9 cellular contexts compared by ENCODE assay signal in the genomic region with DNA sequence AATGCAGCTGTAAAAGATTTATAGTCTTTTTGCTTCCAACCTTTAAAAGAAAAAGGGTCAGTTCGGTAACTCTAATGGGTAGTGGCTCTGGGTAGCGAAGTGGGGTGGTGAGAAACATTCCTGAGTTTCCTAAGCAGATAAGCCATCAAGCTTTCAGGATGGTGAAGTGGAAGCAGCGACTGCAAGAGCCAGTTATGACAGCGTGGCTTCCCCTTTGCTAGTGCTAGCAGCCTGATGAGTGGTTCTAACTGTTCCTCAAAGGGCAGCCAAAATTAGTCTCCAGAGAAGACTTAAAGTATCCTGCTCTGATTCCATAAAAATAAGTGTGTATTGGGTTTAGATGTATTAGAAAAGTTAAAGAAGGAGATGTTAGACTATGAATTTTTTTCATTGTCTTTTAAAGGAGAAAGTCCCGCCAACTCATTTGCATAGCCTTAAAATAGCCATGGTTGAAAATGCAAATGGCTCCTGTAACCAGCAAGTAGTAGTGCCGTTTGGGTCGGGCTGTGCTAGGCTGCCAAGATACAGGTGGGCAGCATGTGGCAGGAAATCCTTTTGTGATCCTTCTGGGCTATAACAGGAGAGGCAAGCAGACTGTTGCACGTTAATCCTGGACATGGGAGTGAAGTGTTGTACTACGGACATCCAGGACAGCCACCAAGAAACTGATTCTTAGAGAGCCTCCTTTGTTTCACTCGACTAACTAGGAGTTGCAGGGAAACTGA. TPM values are rescaled to one million over a fixed set of nuclear protein-coding genes. Genes with fewer than 3 reads are reported as not detected.
DNase-seq lines count a peak whose midpoint lies in the region; ATAC-seq, FAIRE-seq and TF ChIP-seq lines count a peak whose summit lies in the region.
"Had no signal": no experiment of that assay in that cellular context is flagged by ENCODE, and none has a peak within 500 bp of the region (broad histone marks: within the 10 kb centered on the region; RNA-seq: fewer than 3 reads in every experiment).

No MANE protein-coding gene starts in this region.

- FAIRE-seq in frontal cortex (lab: Jason Lieb, UNC): no peak

- H4K20me1 ChIP-seq in SU-DHL-6 (ENCODE audit: low read depth, low read length): no peaks in the 10 kb centered on the region

- peak overlapping the region; percentile 27 for H2AFZ ChIP-seq in SU-DHL-6 (ENCODE audit: low read depth, low read length, severe bottlenecking)

- H3K27me3 ChIP-seq in SU-DHL-6 (ENCODE audit: low read length): no peaks in the 10 kb centered on the region

- DNase-seq in D341Med (ENCODE audit: low spot score): peak; percentile 48
- DNase-seq in frontal cortex (ENCODE audit: low spot score in 2 of 2): no peak
- DNase-seq in COLO829 (ENCODE audit: low spot score): no peak
- DNase-seq in stimulated activated CD4-positive, alpha-beta T cell treated with anti-CD3 and anti-CD28 coated beads, Interleukin-12 subunit alpha, Interleukin-12 subunit beta, amount 100 ng/mL, for 4 hours: no peak
- no peak for DNase-seq in NCI-H1105 treated with DMSO at 0.1 percent for 48 hours (lab: John Stamatoyannopoulos, UW)
- DNase-seq: HFFc6 had no signal

- no peaks in the 10 kb centered on the region for H3F3A ChIP-seq in SU-DHL-6 (ENCODE audit: insufficient read depth)

- no peaks in the 10 kb centered on the region for H3K9me2 ChIP-seq in SU-DHL-6 (replicated peaks; ENCODE audit: insufficient read depth, low read length)

- peak overlapping the region; percentile 25; the same call in 1 of the 2 replicates for H3K27ac ChIP-seq in SU-DHL-6 (ENCODE audit: low read depth, low read length)

- H3K9me3 ChIP-seq in SU-DHL-6 (ENCODE audit: insufficient read depth, low read length): no peaks in the 10 kb centered on the region

- H3K4me3 ChIP-seq in SU-DHL-6 (ENCODE audit: insufficient read depth, low read length, poor library complexity, severe bottlenecking): peak overlapping the region; percentile 16

- H3K9ac ChIP-seq in SU-DHL-6 (ENCODE audit: low read length): peak overlapping the region; percentile 31

- peak; percentile 84 for ATAC-seq in GM19452 (IDR thresholded peaks at IDR 0.05; ENCODE audit: unreplicated experiment)
- peak; percentile 87 for ATAC-seq in HG03066 (IDR thresholded peaks at IDR 0.05; ENCODE audit: low read depth, unreplicated experiment)

- no peaks in the 10 kb centered on the region for H3K79me2 ChIP-seq in SU-DHL-6 (ENCODE audit: insufficient read depth, low read length)

- peak overlapping the region; percentile 64 for H3K4me2 ChIP-seq in SU-DHL-6 (ENCODE audit: low read depth, low read length, poor library complexity, severe bottlenecking)

- no peak for TF ChIP-seq CTCF in SU-DHL-6 (IDR thresholded peaks at IDR 0.05; ENCODE audit: insufficient read depth, low read length, poor library complexity, severe bottlenecking)

- no peaks in the 10 kb centered on the region for H3K36me3 ChIP-seq in SU-DHL-6 (ENCODE audit: low read length)

RNA-seq across cellular contexts. Expression of a gene that starts 18.0 kb away (rescaled TPM):
- total RNA-seq in frontal cortex: 55.4 TPM
